Comparison of ENCODE assay signal across 19 cellular contexts in genomic region chr19:48770734-48771472, GRCh38. TPM values are rescaled to one million over a fixed set of nuclear protein-coding genes. Genes with fewer than 3 reads are reported as not detected.
DNase-seq lines count a peak whose midpoint lies in the region; TF ChIP-seq lines count a peak whose summit lies in the region.
"Had no signal": no experiment of that assay in that cellular context is flagged by ENCODE, and none has a peak within 500 bp of the region (broad histone marks: within the 10 kb centered on the region; RNA-seq: fewer than 3 reads in every experiment).

No MANE protein-coding gene starts in this region.

- H3K27ac Mint-ChIP-seq in chondrocyte (ENCODE audit: unreplicated experiment) (peak overlapping the region; percentile 94), neural progenitor cell (no peak overlapping the region)
- H3K27ac Mint-ChIP-seq in activated CD4-positive, alpha-beta memory T cell treated with anti-CD3 and anti-CD28 coated beads for 36 hours, result no peak overlapping the region
- H3K27ac Mint-ChIP-seq: activated CD8-positive, alpha-beta T cell treated with anti-CD3 and anti-CD28 coated beads, Interleukin-2, amount 10 ng/mL, durations not matched to agents 7 days and 5 days; effector memory CD8-positive, alpha-beta T cell had no signal

- no peaks in the 10 kb centered on the region for H3K79me2 ChIP-seq in neural progenitor cell (ENCODE audit: low read depth)

- no peaks in the 10 kb centered on the region for H3K4me1 ChIP-seq in neural progenitor cell

- no peak overlapping the region for H3K27ac ChIP-seq in neural progenitor cell

- H3K27me3 ChIP-seq in H7 (ENCODE audit: control insufficient read depth, insufficient read depth, low read length), result no peaks in the 10 kb centered on the region
- H3K27me3 ChIP-seq in neural progenitor cell, result no peaks in the 10 kb centered on the region

- peak overlapping the region; percentile 85 for H2AFZ ChIP-seq in neural progenitor cell (replicated peaks)

- H3K36me3 Mint-ChIP-seq in chondrocyte (ENCODE audit: low read depth), result no peaks in the 10 kb centered on the region
- no peaks in the 10 kb centered on the region for H3K36me3 Mint-ChIP-seq in neural progenitor cell
- H3K36me3 Mint-ChIP-seq in activated CD4-positive, alpha-beta memory T cell treated with anti-CD3 and anti-CD28 coated beads for 36 hours, result no peaks in the 10 kb centered on the region
- H3K36me3 Mint-ChIP-seq: naive B cell had no signal

- H3K9ac ChIP-seq in neural progenitor cell, result no peak overlapping the region

- no peak overlapping the region for H3K4me3 ChIP-seq in H7 (ENCODE audit: insufficient read depth, low read depth, low read length)
- no peak overlapping the region for H3K4me3 ChIP-seq in neural progenitor cell

- H3K9me3 Mint-ChIP-seq in chondrocyte (ENCODE audit: low read depth) (peaks cover 2% of the 10 kb centered on the region), neural progenitor cell (no peaks in the 10 kb centered on the region)
- no peaks in the 10 kb centered on the region for H3K9me3 Mint-ChIP-seq in activated CD4-positive, alpha-beta memory T cell treated with anti-CD3 and anti-CD28 coated beads for 36 hours
- H3K9me3 Mint-ChIP-seq: effector memory CD8-positive, alpha-beta T cell; naive B cell had no signal

- intact Hi-C loops in activated CD4-positive, alpha-beta memory T cell treated with anti-CD3 and anti-CD28 coated beads for 36 hours (cut with micrococcal nuclease), result no loop called here

- POLR2A ChIA-PET in activated CD4-positive, alpha-beta memory T cell treated with anti-CD3 and anti-CD28 coated beads for 36 hours (lab: Charles Lee), result no interaction called here

- H3F3A ChIP-seq in neural progenitor cell (ENCODE audit: low read depth), result no peaks in the 10 kb centered on the region

- no peak overlapping the region for H3K4me2 ChIP-seq in neural progenitor cell

- peak; percentile 58 for DNase-seq in H7
- DNase-seq in chondrocyte (ENCODE audit: low spot score), result no peak
- no peak for DNase-seq in neural progenitor cell (ENCODE audit: low spot score)
- no peak for DNase-seq in ureter (ENCODE audit: low spot score)
- DNase-seq in stimulated activated CD4-positive, alpha-beta T cell treated with anti-CD3 and anti-CD28 coated beads, Interleukin-15, amount 100 ng/mL, for 24 hours, result no peak
- no peak for DNase-seq in activated CD4-positive, alpha-beta memory T cell treated with anti-CD3 and anti-CD28 coated beads for 36 hours
- DNase-seq: activated CD8-positive, alpha-beta T cell treated with anti-CD3 and anti-CD28 coated beads, Interleukin-2, amount 10 ng/mL, durations not matched to agents 7 days and 5 days; central memory CD4-positive, alpha-beta T cell; DMS153; effector memory CD8-positive, alpha-beta T cell; left ventricle myocardium superior; naive B cell; NCI-H1436 treated with DMSO at 0.1 percent for 48 hours; RPMI8226; stimulated activated CD4-positive, alpha-beta T cell treated with anti-CD3 and anti-CD28 coated beads, Interleukin-12 subunit alpha, Interleukin-12 subunit beta, amount 100 ng/mL, for 4 hours; stimulated activated naive CD4-positive, alpha-beta T cell had no signal

- H3K36me3 ChIP-seq in H7 (replicated peaks; ENCODE audit: control insufficient read depth, insufficient read depth, low read length) (no peaks in the 10 kb centered on the region), neural progenitor cell (no peaks in the 10 kb centered on the region)

- TF ChIP-seq CTCF in chondrocyte (IDR thresholded peaks at IDR 0.05) (no peak), neural progenitor cell (IDR thresholded peaks at IDR 0.05) (no peak)

- peaks cover 3% of the 10 kb centered on the region for H3K27me3 Mint-ChIP-seq in chondrocyte (ENCODE audit: low read depth)
- H3K27me3 Mint-ChIP-seq in neural progenitor cell (ENCODE audit: insufficient read depth, low read depth), result peaks cover 3% of the 10 kb centered on the region
- peaks cover 6% of the 10 kb centered on the region for H3K27me3 Mint-ChIP-seq in activated CD4-positive, alpha-beta memory T cell treated with anti-CD3 and anti-CD28 coated beads for 36 hours

- no peak overlapping the region for H3K4me3 Mint-ChIP-seq in chondrocyte (ENCODE audit: unreplicated experiment)
- no peak overlapping the region for H3K4me3 Mint-ChIP-seq in neural progenitor cell
- no peak overlapping the region for H3K4me3 Mint-ChIP-seq in activated CD4-positive, alpha-beta memory T cell treated with anti-CD3 and anti-CD28 coated beads for 36 hours
- H3K4me3 Mint-ChIP-seq: activated CD8-positive, alpha-beta T cell treated with anti-CD3 and anti-CD28 coated beads, Interleukin-2, amount 10 ng/mL, durations not matched to agents 7 days and 5 days; effector memory CD8-positive, alpha-beta T cell; naive B cell had no signal

- no peaks in the 10 kb centered on the region for H4K20me1 ChIP-seq in neural progenitor cell (ENCODE audit: low read depth)

- H3K4me1 Mint-ChIP-seq in chondrocyte (ENCODE audit: low read depth), result peaks cover 22% of the 10 kb centered on the region
- peaks cover 3% of the 10 kb centered on the region for H3K4me1 Mint-ChIP-seq in neural progenitor cell
- no peaks in the 10 kb centered on the region for H3K4me1 Mint-ChIP-seq in activated CD4-positive, alpha-beta memory T cell treated with anti-CD3 and anti-CD28 coated beads for 36 hours (ENCODE audit: low read depth)
- H3K4me1 Mint-ChIP-seq: naive B cell had no signal

- H3K9me3 ChIP-seq in neural progenitor cell (ENCODE audit: low read depth), result no peaks in the 10 kb centered on the region

- CTCF ChIA-PET in activated CD4-positive, alpha-beta memory T cell treated with anti-CD3 and anti-CD28 coated beads for 36 hours (lab: Charles Lee), result no interaction called here

RNA-seq across cellular contexts. Expression of gene FGF21, which starts 15.6 kb away (rescaled TPM):
- 0.35 TPM in 1 of 2 replicates, not detected in the other for total RNA-seq in H7 (2014; rRNA removed; shearing (Covaris generic))
- total RNA-seq in chondrocyte (not detected in 3 replicates), neural progenitor cell (ENCODE audit: low replicate concordance) (not detected in 2 replicates), ureter (not detected)
- total RNA-seq in activated CD4-positive, alpha-beta memory T cell treated with anti-CD3 and anti-CD28 coated beads for 36 hours, result not detected
- total RNA-seq: A673; activated CD8-positive, alpha-beta T cell treated with anti-CD3 and anti-CD28 coated beads, Interleukin-2, amount 10 ng/mL, durations not matched to agents 7 days and 5 days; left ventricle myocardium superior; LHCN-M2; posterior vena cava had no signal

RNA-seq across cellular contexts. Expression of gene FUT1, which starts 18.5 kb away (rescaled TPM):
- total RNA-seq in H7 (2014; rRNA removed; shearing (Covaris generic)), result 6.1 and 8.2 TPM in 2 replicates
- total RNA-seq in chondrocyte, result 0.44 to 0.52 TPM in 2 of 3 replicates, not detected in the other
- total RNA-seq in neural progenitor cell (ENCODE audit: low replicate concordance), result 2.9 and 5.1 TPM in 2 replicates
- total RNA-seq in ureter, result 5.0 TPM
- total RNA-seq in activated CD4-positive, alpha-beta memory T cell treated with anti-CD3 and anti-CD28 coated beads for 36 hours, result under 1 TPM; 0.36 to 0.40 TPM
- total RNA-seq: LHCN-M2 had no signal

RNA-seq across cellular contexts. Expression of gene IZUMO1, which starts 24.2 kb away (rescaled TPM):
- total RNA-seq in H7 (2014; rRNA removed; shearing (Covaris generic)), result 0.18 and 0.24 TPM in 2 replicates
- total RNA-seq in chondrocyte (not detected in 3 replicates), neural progenitor cell (ENCODE audit: low replicate concordance) (0.19 and 0.40 TPM in 2 replicates), ureter (0.91 TPM)
- total RNA-seq in activated CD4-positive, alpha-beta memory T cell treated with anti-CD3 and anti-CD28 coated beads for 36 hours, result not detected
- total RNA-seq: A673; activated CD8-positive, alpha-beta T cell treated with anti-CD3 and anti-CD28 coated beads, Interleukin-2, amount 10 ng/mL, durations not matched to agents 7 days and 5 days; LHCN-M2 had no signal

RNA-seq across cellular contexts. Expression of gene RASIP1, which starts 30.5 kb away (rescaled TPM):
- 4.5 and 4.6 TPM in 2 replicates for total RNA-seq in H7 (2014; rRNA removed; shearing (Covaris generic))
- total RNA-seq in chondrocyte (0.31 to 1.00 TPM (median 0.62 TPM) in 3 replicates), neural progenitor cell (ENCODE audit: low replicate concordance) (0.86 and 3.2 TPM in 2 replicates), ureter (21.2 TPM)
- under 1 TPM; 0.19 TPM for total RNA-seq in activated CD4-positive, alpha-beta memory T cell treated with anti-CD3 and anti-CD28 coated beads for 36 hours

RNA-seq across cellular contexts. Expression of gene BCAT2, which starts 39.9 kb away (rescaled TPM):
- total RNA-seq in H7 (2014; rRNA removed; shearing (Covaris generic)), result 31.5 and 40.0 TPM in 2 replicates
- 30.9 to 42.2 TPM (median 41.4 TPM) in 3 replicates for total RNA-seq in chondrocyte
- 33.5 and 63.2 TPM in 2 replicates for total RNA-seq in neural progenitor cell (ENCODE audit: low replicate concordance)
- 170 TPM for total RNA-seq in ureter
- 10 to 100 TPM; 59.8 to 61.5 TPM for total RNA-seq in activated CD4-positive, alpha-beta memory T cell treated with anti-CD3 and anti-CD28 coated beads for 36 hours
